ENCODE assay signal across 11 cellular contexts in the genomic region with DNA sequence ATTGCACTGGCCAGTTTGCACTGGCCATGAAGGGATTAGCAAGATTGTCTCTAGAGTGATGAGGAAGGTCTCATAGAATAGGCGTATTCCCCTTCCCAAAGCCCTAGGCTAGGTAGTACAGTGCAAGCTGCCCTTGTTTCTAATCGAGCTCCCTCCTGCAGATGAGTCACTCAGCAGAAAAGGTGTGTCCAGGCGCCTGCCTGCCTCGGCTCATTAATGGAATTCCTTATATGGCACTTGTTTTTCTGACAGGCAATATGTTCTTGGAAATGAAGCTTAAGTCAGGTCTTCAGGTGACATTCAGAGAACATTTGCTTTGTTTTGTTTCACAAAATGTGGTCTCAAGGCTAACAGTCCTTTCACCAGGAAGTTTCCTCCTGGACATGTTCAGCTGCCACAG.
DNase-seq lines count a peak whose midpoint lies in the region; ATAC-seq and TF ChIP-seq lines count a peak whose summit lies in the region.
"Had no signal": no experiment of that assay in that cellular context is flagged by ENCODE, and none has a peak within 500 bp of the region (broad histone marks: within the 10 kb centered on the region; RNA-seq: fewer than 3 reads in every experiment).

No MANE protein-coding gene starts in this region.

- H3K4me3 ChIP-seq in endodermal cell (ENCODE audit: low read length), result no peak overlapping the region
- H3K4me3 ChIP-seq: adrenal gland, tibial artery had no signal

- H3K4me3 Mint-ChIP-seq in MCF 10A (ENCODE audit: unreplicated experiment) (no peak overlapping the region), nephron (no peak overlapping the region), endodermal cell (no peak overlapping the region)

- no peaks in the 10 kb centered on the region for H3K27me3 ChIP-seq in endodermal cell (ENCODE audit: control insufficient read depth, insufficient read depth, low read length, poor library complexity, severe bottlenecking)
- H3K27me3 ChIP-seq: adrenal gland, tibial artery had no signal

- DNase-seq in Caki2 (ENCODE audit: low read depth) (peak; percentile 74), NCI-H2171 (lab: John Stamatoyannopoulos, UW) (peak; percentile 7), MCF 10A (ENCODE audit: unreplicated experiment) (peak; percentile 89), GM19238 (ENCODE audit: insufficient read length, low spot score) (no peak), endodermal cell (no peak), Kasumi-1 (lab: John Stamatoyannopoulos, UW) (no peak)
- DNase-seq: T1000, tibial artery had no signal

- H3K9ac ChIP-seq in endodermal cell (ENCODE audit: extremely low read depth, low read length, poor library complexity, severe bottlenecking), result no peak overlapping the region

- peaks cover 6% of the 10 kb centered on the region for H3K4me1 ChIP-seq in endodermal cell (ENCODE audit: control insufficient read depth, insufficient read depth, low read length)
- H3K4me1 ChIP-seq: adrenal gland, tibial artery had no signal

- H3K27me3 Mint-ChIP-seq in MCF 10A (ENCODE audit: insufficient read depth, unreplicated experiment), result no peaks in the 10 kb centered on the region
- no peaks in the 10 kb centered on the region for H3K27me3 Mint-ChIP-seq in nephron (ENCODE audit: low read depth)
- H3K27me3 Mint-ChIP-seq in endodermal cell (ENCODE audit: insufficient read depth), result no peaks in the 10 kb centered on the region

- H3K36me3 ChIP-seq in endodermal cell (ENCODE audit: control insufficient read depth, insufficient read depth, low read length), result no peaks in the 10 kb centered on the region
- H3K36me3 ChIP-seq: adrenal gland, tibial artery had no signal

- ATAC-seq in HG03108 (IDR thresholded peaks at IDR 0.05; ENCODE audit: unreplicated experiment), result no peak

- BruUV-seq in MCF 10A (replicated peaks; lab: Mats Ljungman, UMichigan), result no TSS peak

- H3K36me3 Mint-ChIP-seq in MCF 10A (ENCODE audit: insufficient read depth, unreplicated experiment) (no peaks in the 10 kb centered on the region), nephron (ENCODE audit: low read depth) (no peaks in the 10 kb centered on the region), endodermal cell (ENCODE audit: low read depth) (no peaks in the 10 kb centered on the region)

- CTCF ChIA-PET in MCF 10A (lab: Yijun Ruan, JAX), result interaction anchor here (1.1 kb wide), 1 partner anchor 13 kb away, joined by 3 read pairs; no protein-coding TSS in a partner anchor

- H3K9me3 ChIP-seq in endodermal cell (ENCODE audit: control insufficient read depth, low read length), result no peaks in the 10 kb centered on the region
- H3K9me3 ChIP-seq: adrenal gland, tibial artery had no signal

- H3K4me1 Mint-ChIP-seq in MCF 10A (ENCODE audit: insufficient read depth, unreplicated experiment) (peaks cover 19% of the 10 kb centered on the region), nephron (peaks cover 8% of the 10 kb centered on the region), endodermal cell (peaks cover 19% of the 10 kb centered on the region)

- H3K27ac Mint-ChIP-seq in MCF 10A (ENCODE audit: low read depth, unreplicated experiment) (peak overlapping the region; percentile 84), nephron (peak overlapping the region in 2 of 3 experiments; percentile 44 to 53), endodermal cell (no peak overlapping the region)

- in situ Hi-C loops in Caki2 (cut with HindIII; ENCODE audit: low pct_unique_long_range_greater_than_20kb, low sequenced_read_pairs), result no loop called here

- 95 to 100% methylated on average over 1 to 4 of the region's 4 CpGs for WGBS in endodermal cell (ENCODE audit: insufficient coverage in 1 of 2, insufficient read length in 1 of 2), 2 experiments

- POLR2A ChIA-PET in MCF 10A (lab: Yijun Ruan, JAX), result interaction anchor here (0.6 to 3.0 kb wide), 16 partner anchors 8 to 283 kb away, joined by 3 to 17 read pairs (median 3); no protein-coding TSS in a partner anchor

- TF ChIP-seq CTCF in MCF 10A (IDR thresholded peaks at IDR 0.05; ENCODE audit: unreplicated experiment), result no peak
- TF ChIP-seq CTCF in nephron (IDR thresholded peaks at IDR 0.05; ENCODE audit: unreplicated experiment in 3 of 3), result no peak
- no peak for TF ChIP-seq CTCF in endodermal cell (conservative IDR thresholded peaks at IDR 0.05)

- no peak overlapping the region for H3K27ac ChIP-seq in endodermal cell (ENCODE audit: low read depth, low read length)
- H3K27ac ChIP-seq: adrenal gland, tibial artery had no signal

- intact Hi-C loops in MCF 10A (cut with micrococcal nuclease), result loop anchor here (5.0 kb wide), 1 partner anchor 187 kb away; no protein-coding TSS in a partner anchor

- peaks cover 14% of the 10 kb centered on the region for H3K9me3 Mint-ChIP-seq in MCF 10A (ENCODE audit: unreplicated experiment)
- H3K9me3 Mint-ChIP-seq in nephron, result no peaks in the 10 kb centered on the region
- H3K9me3 Mint-ChIP-seq in endodermal cell, result no peaks in the 10 kb centered on the region

Comparison
In these comparisons a context has a peak if more than half of its experiments do, and no peak if none do; other contexts are left out.
1. DNase-seq: peak in Caki2 (single experiment), NCI-H2171 (single experiment) and MCF 10A (single experiment); none in GM19238 (single experiment), endodermal cell (single experiment) and Kasumi-1 (0 of 2).